In the genomic region with DNA sequence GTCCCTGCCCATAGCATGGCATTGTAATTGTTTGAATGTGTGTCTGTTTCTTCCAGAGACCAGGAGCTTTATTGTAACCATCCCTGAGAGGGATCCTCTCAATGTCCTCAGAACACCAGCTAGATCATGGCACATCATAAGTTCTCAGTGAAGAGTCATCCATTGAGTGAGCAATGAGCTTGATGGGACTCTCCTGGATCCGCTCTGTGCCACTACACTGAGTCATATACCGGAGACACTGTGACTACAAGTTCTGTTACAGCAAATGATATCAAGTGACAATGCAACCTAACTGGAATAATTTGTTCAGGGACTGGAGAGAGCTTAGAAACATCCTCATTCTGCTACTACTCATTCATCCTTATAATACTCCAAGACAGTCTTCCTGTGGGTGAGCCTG, we compare ENCODE assay signal across 20 cellular contexts.
"Had no signal": no experiment of that assay in that cellular context is flagged by ENCODE, and none has a peak within 500 bp of the region (broad histone marks: within the 10 kb centered on the region; RNA-seq: fewer than 3 reads in every experiment).

No MANE protein-coding gene starts in this region.

- DNase-seq: activated CD4-positive, alpha-beta T cell treated with anti-CD3 and anti-CD28 coated beads, Interleukin-2, amount 50 U/mL, for 1 hour; activated naive CD4-positive, alpha-beta T cell treated with anti-CD3 and anti-CD28 coated beads, Interleukin-2, amount 10 ng/mL, durations not matched to agents 7 days and 5 days; cerebellar nuclear complex; effector CD8-positive, alpha-beta T cell; esophagus squamous epithelium; glutamatergic neuron; hippocampal formation; sigmoid colon; spleen; stimulated activated CD8-positive, alpha-beta memory T cell treated with anti-CD3 and anti-CD28 coated beads, Interleukin-4, amount 100 ng/mL, for 48 hours; stimulated activated naive CD4-positive, alpha-beta T cell treated with Interleukin-2 at 50 U/mL for 16 hours; T1000; transverse colon; uterus had no signal

- H3K79me2 ChIP-seq: parathyroid adenoma had no signal

- H3K9me3 ChIP-seq: adrenal gland, esophagus squamous epithelium, neutrophil, sigmoid colon, spleen, transverse colon, uterus had no signal

- H3K4me1 Mint-ChIP-seq: activated naive CD4-positive, alpha-beta T cell treated with anti-CD3 and anti-CD28 coated beads, Interleukin-2, amount 10 ng/mL, durations not matched to agents 7 days and 5 days; mesothelial cell of epicardium had no signal

- H2AFZ ChIP-seq: parathyroid adenoma had no signal

- H3K4me1 ChIP-seq: adrenal gland, parathyroid adenoma, sigmoid colon, uterus had no signal

- H3K27ac Mint-ChIP-seq: activated naive CD4-positive, alpha-beta T cell treated with anti-CD3 and anti-CD28 coated beads, Interleukin-2, amount 10 ng/mL, durations not matched to agents 7 days and 5 days; mesothelial cell of epicardium; natural killer cell treated with Interleukin-12 subunit alpha and Interleukin-12 subunit beta and Interleukin-15 and Interleukin-18, amount 100 ng/mL, for 72 hours had no signal

- H3K27me3 ChIP-seq: adrenal gland, esophagus squamous epithelium, sigmoid colon, spleen, uterus had no signal

- H3K9ac ChIP-seq: parathyroid adenoma had no signal

- H3K27ac ChIP-seq: adrenal gland, esophagus squamous epithelium, neutrophil, parathyroid adenoma, sigmoid colon, spleen, transverse colon, uterus had no signal

- H3K9me3 Mint-ChIP-seq: activated naive CD4-positive, alpha-beta T cell treated with anti-CD3 and anti-CD28 coated beads, Interleukin-2, amount 10 ng/mL, durations not matched to agents 7 days and 5 days; mesothelial cell of epicardium; natural killer cell treated with Interleukin-12 subunit alpha and Interleukin-12 subunit beta and Interleukin-15 and Interleukin-18, amount 100 ng/mL, for 72 hours had no signal

- H3K36me3 Mint-ChIP-seq: activated naive CD4-positive, alpha-beta T cell treated with anti-CD3 and anti-CD28 coated beads, Interleukin-2, amount 10 ng/mL, durations not matched to agents 7 days and 5 days; mesothelial cell of epicardium; natural killer cell treated with Interleukin-12 subunit alpha and Interleukin-12 subunit beta and Interleukin-15 and Interleukin-18, amount 100 ng/mL, for 72 hours had no signal

- H3K36me3 ChIP-seq: adrenal gland, esophagus squamous epithelium, neutrophil, sigmoid colon, spleen, transverse colon, uterus had no signal

- ATAC-seq: left lobe of liver had no signal

- H3K4me3 Mint-ChIP-seq: activated naive CD4-positive, alpha-beta T cell treated with anti-CD3 and anti-CD28 coated beads, Interleukin-2, amount 10 ng/mL, durations not matched to agents 7 days and 5 days; mesothelial cell of epicardium; natural killer cell treated with Interleukin-12 subunit alpha and Interleukin-12 subunit beta and Interleukin-15 and Interleukin-18, amount 100 ng/mL, for 72 hours had no signal

- H3K4me3 ChIP-seq: adrenal gland, esophagus squamous epithelium, sigmoid colon, spleen, transverse colon, uterus had no signal
